ENCODE assay signal across 14 cellular contexts in genomic region chr21:36478941-36479340, GRCh38. TPM values are rescaled to one million over a fixed set of nuclear protein-coding genes. Genes with fewer than 3 reads are reported as not detected.
DNase-seq lines count a peak whose midpoint lies in the region; ATAC-seq, FAIRE-seq and TF ChIP-seq lines count a peak whose summit lies in the region.
"Had no signal": no experiment of that assay in that cellular context is flagged by ENCODE, and none has a peak within 500 bp of the region (broad histone marks: within the 10 kb centered on the region; RNA-seq: fewer than 3 reads in every experiment).

No MANE protein-coding gene starts in this region.

- ATAC-seq in left lung (peak; percentile 21), GM21786 (IDR thresholded peaks at IDR 0.05; ENCODE audit: unreplicated experiment) (no peak)
- no peak for ATAC-seq in stimulated activated naive B cell treated with anti-CD40 and anti-IgM and Interleukin-4, amounts not matched to agents 10 μg/mL and 1 μg/mL and 100 μg/mL, for 72 hours (replicated peaks)

- H3K4ac ChIP-seq in H9 (ENCODE audit: low read depth, low read length) = no peak overlapping the region

- H3K79me1 ChIP-seq in H9 (ENCODE audit: insufficient read depth, low read depth, low read length, poor library complexity, severe bottlenecking) = no peaks in the 10 kb centered on the region

- no peak overlapping the region for H3K18ac ChIP-seq in H9 (ENCODE audit: insufficient read length, low read depth, low read length)

- H3K9me3 Mint-ChIP-seq in H9 = no peaks in the 10 kb centered on the region
- no peaks in the 10 kb centered on the region for H3K9me3 Mint-ChIP-seq in activated T-cell treated with anti-CD3 and anti-CD28 coated beads, Interleukin-2, amount 50 U/mL, for 24 hours
- H3K9me3 Mint-ChIP-seq in stimulated activated naive B cell treated with anti-CD40 and anti-IgM and Interleukin-4, amounts not matched to agents 10 μg/mL and 1 μg/mL and 100 μg/mL, for 72 hours = no peaks in the 10 kb centered on the region

- H3K36me3 Mint-ChIP-seq in H9 (ENCODE audit: insufficient read depth in 1 of 3, low read depth in 3 of 3) = no peaks in the 10 kb centered on the region
- H3K36me3 Mint-ChIP-seq in activated T-cell treated with anti-CD3 and anti-CD28 coated beads, Interleukin-2, amount 50 U/mL, for 24 hours (ENCODE audit: low read depth) = no peaks in the 10 kb centered on the region
- H3K36me3 Mint-ChIP-seq in stimulated activated naive B cell treated with anti-CD40 and anti-IgM and Interleukin-4, amounts not matched to agents 10 μg/mL and 1 μg/mL and 100 μg/mL, for 72 hours = no peaks in the 10 kb centered on the region
- H3K36me3 Mint-ChIP-seq: CD4-positive, CD25-positive, alpha-beta regulatory T cell had no signal

- H3K14ac ChIP-seq in H9 (ENCODE audit: insufficient read depth, low read length) = no peak overlapping the region

- WGBS in H9 (ENCODE audit: extremely low coverage, insufficient read length, low lambda C conversion rate) = no CpG with 5 or more reads among the region's 7 CpGs

- no peak overlapping the region for H3K4me3 Mint-ChIP-seq in H9
- H3K4me3 Mint-ChIP-seq in activated T-cell treated with anti-CD3 and anti-CD28 coated beads, Interleukin-2, amount 50 U/mL, for 24 hours = no peak overlapping the region
- no peak overlapping the region for H3K4me3 Mint-ChIP-seq in stimulated activated naive B cell treated with anti-CD40 and anti-IgM and Interleukin-4, amounts not matched to agents 10 μg/mL and 1 μg/mL and 100 μg/mL, for 72 hours
- H3K4me3 Mint-ChIP-seq: CD4-positive, CD25-positive, alpha-beta regulatory T cell had no signal

- H3K4me3 ChIP-seq in ACC112 (ENCODE audit: low read depth, low read length) = peak overlapping the region; percentile 44; the same call in 1 of the 2 replicates
- H3K4me3 ChIP-seq in bronchial epithelial cell (ENCODE audit: low read depth, low read length) = no peak overlapping the region
- no peak overlapping the region for H3K4me3 ChIP-seq in left lung

- H3K27me3 ChIP-seq in ACC112 (ENCODE audit: insufficient read depth, low read length) = no peaks in the 10 kb centered on the region
- no peaks in the 10 kb centered on the region for H3K27me3 ChIP-seq in H9 (ENCODE audit: insufficient read depth, low read length)
- H3K27me3 ChIP-seq in bronchial epithelial cell (ENCODE audit: control insufficient read depth, insufficient read depth, low read length) = no peaks in the 10 kb centered on the region
- no peaks in the 10 kb centered on the region for H3K27me3 ChIP-seq in left lung

- H3K9me3 ChIP-seq in H9 (ENCODE audit: control insufficient read depth, low read depth, low read length) (no peaks in the 10 kb centered on the region), left lung (no peaks in the 10 kb centered on the region)

- H4K8ac ChIP-seq in H9 (replicated peaks; ENCODE audit: insufficient read length, low read depth, low read length) = no peak overlapping the region

- H3K56ac ChIP-seq in H9 (ENCODE audit: insufficient read length, low read depth, low read length) = no peak overlapping the region

- peaks cover 5% of the 10 kb centered on the region for H3K27me3 Mint-ChIP-seq in H9 (ENCODE audit: low read depth)
- H3K27me3 Mint-ChIP-seq in activated T-cell treated with anti-CD3 and anti-CD28 coated beads, Interleukin-2, amount 50 U/mL, for 24 hours = no peaks in the 10 kb centered on the region
- H3K27me3 Mint-ChIP-seq in stimulated activated naive B cell treated with anti-CD40 and anti-IgM and Interleukin-4, amounts not matched to agents 10 μg/mL and 1 μg/mL and 100 μg/mL, for 72 hours = peaks cover 11 to 13% of the 10 kb centered on the region in 2 donors

- H3K79me2 ChIP-seq in ACC112 (ENCODE audit: control insufficient read depth, insufficient read depth, low read length, unreplicated experiment) (no peaks in the 10 kb centered on the region), H9 (ENCODE audit: insufficient read depth, low read length) (no peaks in the 10 kb centered on the region)

- H2AK5ac ChIP-seq in H9 (ENCODE audit: insufficient read length, low read length) = no peak overlapping the region

- H2AFZ ChIP-seq in ACC112 (ENCODE audit: low read length, unreplicated experiment) (no peak overlapping the region), H9 (ENCODE audit: low read length) (no peak overlapping the region)

- FAIRE-seq in bronchial epithelial cell (lab: Jason Lieb, UNC) = no peak

- no peak overlapping the region for H2BK15ac ChIP-seq in H9 (ENCODE audit: low read depth, low read length)

- H2BK12ac ChIP-seq in H9 (ENCODE audit: insufficient read length, low read depth, low read length) = no peak overlapping the region

- no peaks in the 10 kb centered on the region for H3K23me2 ChIP-seq in H9 (ENCODE audit: insufficient read length, low read depth, low read length, poor library complexity, severe bottlenecking)

- no peak overlapping the region for H3K23ac ChIP-seq in H9 (ENCODE audit: insufficient read length, low read depth, low read length)

- H3K36me3 ChIP-seq in ACC112 (ENCODE audit: insufficient read depth, low read length) = no peaks in the 10 kb centered on the region
- no peaks in the 10 kb centered on the region for H3K36me3 ChIP-seq in bronchial epithelial cell (ENCODE audit: control insufficient read depth, insufficient read depth, low read length)
- H3K36me3 ChIP-seq in left lung = no peaks in the 10 kb centered on the region

- H3T11ph ChIP-seq in H9 (ENCODE audit: low read length) = no peak overlapping the region

- peaks cover 10% of the 10 kb centered on the region for H3K4me1 ChIP-seq in ACC112 (ENCODE audit: control insufficient read depth, insufficient read depth, low read length, unreplicated experiment)
- H3K4me1 ChIP-seq in H9 (ENCODE audit: insufficient read depth, low read length) = no peaks in the 10 kb centered on the region
- H3K4me1 ChIP-seq in left lung = no peaks in the 10 kb centered on the region

- H3K27ac ChIP-seq in ACC112 (ENCODE audit: low read depth, low read length) (peak overlapping the region; percentile 29; the same call in 1 of the 2 replicates), H9 (ENCODE audit: insufficient read length, low read depth, low read length) (no peak overlapping the region), left lung (no peak overlapping the region)

- H2BK5ac ChIP-seq in H9 (ENCODE audit: insufficient read length, low read length) = no peak overlapping the region

- H4K20me1 ChIP-seq in H9 (ENCODE audit: control insufficient read depth, insufficient read depth, insufficient read length) = no peaks in the 10 kb centered on the region

- H4K91ac ChIP-seq in H9 (ENCODE audit: insufficient read length, low read depth, low read length) = no peak overlapping the region

- H2BK20ac ChIP-seq in H9 (ENCODE audit: low read depth, low read length, poor library complexity, severe bottlenecking) = no peak overlapping the region

- no peak overlapping the region for H3K27ac Mint-ChIP-seq in H9
- no peak overlapping the region for H3K27ac Mint-ChIP-seq in activated T-cell treated with anti-CD3 and anti-CD28 coated beads, Interleukin-2, amount 50 U/mL, for 24 hours
- H3K27ac Mint-ChIP-seq in stimulated activated naive B cell treated with anti-CD40 and anti-IgM and Interleukin-4, amounts not matched to agents 10 μg/mL and 1 μg/mL and 100 μg/mL, for 72 hours = no peak overlapping the region

- H4K5ac ChIP-seq in H9 (ENCODE audit: insufficient read length, low read depth, low read length) = no peak overlapping the region

- TF ChIP-seq CTCF in H9 (conservative IDR thresholded peaks at IDR 0.05) (peak; percentile 61), bronchial epithelial cell (IDR thresholded peaks at IDR 0.05; ENCODE audit: insufficient read depth, low read length, severe bottlenecking) (peak; percentile 27), left lung (IDR thresholded peaks at IDR 0.05) (no peak)

- H3K4me1 Mint-ChIP-seq in H9 = peaks cover 5 to 6% of the 10 kb centered on the region in 2 experiments
- H3K4me1 Mint-ChIP-seq in activated T-cell treated with anti-CD3 and anti-CD28 coated beads, Interleukin-2, amount 50 U/mL, for 24 hours (ENCODE audit: low read depth) = peaks cover 12% of the 10 kb centered on the region
- no peaks in the 10 kb centered on the region for H3K4me1 Mint-ChIP-seq in stimulated activated naive B cell treated with anti-CD40 and anti-IgM and Interleukin-4, amounts not matched to agents 10 μg/mL and 1 μg/mL and 100 μg/mL, for 72 hours

- intact Hi-C loops in left lung (cut with DNase I) = no loop called here

- H3K4me2 ChIP-seq in H9 (ENCODE audit: insufficient read depth, insufficient read length, low read length) = no peak overlapping the region

- DNase-seq in H9 = peak; percentile 46
- peak; percentile 23 for DNase-seq in bronchial epithelial cell (ENCODE audit: low read depth)
- DNase-seq in left lung = no peak
- no peak for DNase-seq in activated T-cell treated with anti-CD3 and anti-CD28 coated beads, Interleukin-2, amount 50 U/mL, for 24 hours
- DNase-seq in stimulated activated naive B cell treated with anti-CD40 and anti-IgM and Interleukin-4, amounts not matched to agents 10 μg/mL and 1 μg/mL and 100 μg/mL, for 72 hours = no peak
- DNase-seq in mucosa of gallbladder (ENCODE audit: low spot score) = no peak
- DNase-seq: CD4-positive, CD25-positive, alpha-beta regulatory T cell; cerebellar nuclear complex; Karpas-422; NCI-H524 treated with DMSO at 0.1 percent for 48 hours; occipital lobe had no signal

- no peak overlapping the region for H3K9ac ChIP-seq in H9 (ENCODE audit: extremely low read depth, insufficient read length, low read length)

- no peak overlapping the region for H2BK120ac ChIP-seq in H9 (ENCODE audit: low read depth, low read length, poor library complexity, severe bottlenecking)

RNA-seq across cellular contexts. Expression of gene CLDN14, which starts 1.0 kb away (rescaled TPM):
- total RNA-seq in H9 (2021) (not detected in 2 replicates), bronchial epithelial cell (not detected in 2 replicates), left lung (not detected), mucosa of gallbladder (1.1 TPM)
- total RNA-seq: CD4-positive, CD25-positive, alpha-beta regulatory T cell; occipital lobe; T-helper 1 cell treated with Interleukin-12 subunit alpha and Interleukin-12 subunit beta and Interleukin-4 antibody, amounts not matched to agents 30 ng/mL and 1 ng/mL, for 36 hours had no signal

Comparison
In these comparisons a context has a peak if more than half of its experiments do, and no peak if none do; other contexts are left out.
1. DNase-seq: peak in H9 (single experiment) and bronchial epithelial cell (single experiment); none in left lung (0 of 2), activated T-cell treated with anti-CD3 and anti-CD28 coated beads, Interleukin-2, amount 50 U/mL, for 24 hours (single experiment), stimulated activated naive B cell treated with anti-CD40 and anti-IgM and Interleukin-4, amounts not matched to agents 10 μg/mL and 1 μg/mL and 100 μg/mL, for 72 hours (single experiment) and mucosa of gallbladder (single experiment).
2. CTCF ChIP-seq: peak in H9 (single experiment) and bronchial epithelial cell (single experiment); none in left lung (0 of 2).